Comparison of ENCODE assay signal across 1 cellular context in the genomic region with DNA sequence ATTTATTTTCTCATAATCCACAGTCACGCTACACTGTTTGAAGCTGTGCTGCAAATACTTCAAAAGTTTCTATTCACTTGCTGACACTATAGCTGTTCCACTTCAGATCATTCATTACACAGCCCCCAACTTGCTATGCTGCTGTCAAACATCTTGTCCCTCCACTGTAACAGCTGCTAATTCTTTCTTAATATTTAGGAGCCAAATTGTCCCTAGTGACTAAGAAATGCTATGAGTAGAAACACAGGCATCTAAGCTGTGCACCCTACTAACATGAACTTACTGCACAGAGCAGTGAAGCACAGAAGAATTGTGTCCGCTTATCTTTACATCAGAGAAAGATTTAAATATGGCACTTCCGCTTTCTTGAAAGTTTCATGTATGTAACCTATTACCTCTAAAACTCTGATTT.
TF ChIP-seq lines count a peak whose summit lies in the region.

No MANE protein-coding gene starts in this region.

TF ChIP-seq in GM12878, 131 proteins besides CTCF, POLR2A, EP300 and RAD21 (continued from another document):
- TF ChIP-seq, protein P1, sequence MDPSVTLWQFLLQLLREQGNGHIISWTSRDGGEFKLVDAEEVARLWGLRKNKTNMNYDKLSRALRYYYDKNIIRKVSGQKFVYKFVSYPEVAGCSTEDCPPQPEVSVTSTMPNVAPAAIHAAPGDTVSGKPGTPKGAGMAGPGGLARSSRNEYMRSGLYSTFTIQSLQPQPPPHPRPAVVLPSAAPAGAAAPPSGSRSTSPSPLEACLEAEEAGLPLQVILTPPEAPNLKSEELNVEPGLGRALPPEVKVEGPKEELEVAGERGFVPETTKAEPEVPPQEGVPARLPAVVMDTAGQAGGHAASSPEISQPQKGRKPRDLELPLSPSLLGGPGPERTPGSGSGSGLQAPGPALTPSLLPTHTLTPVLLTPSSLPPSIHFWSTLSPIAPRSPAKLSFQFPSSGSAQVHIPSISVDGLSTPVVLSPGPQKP (IDR thresholded peaks at IDR 0.05; ENCODE audit: low read depth, low read length), result no peak
- TF ChIP-seq NBN (IDR thresholded peaks at IDR 0.05) (no peak), BHLHE40 (IDR thresholded peaks at IDR 0.05; ENCODE audit: borderline replicate concordance in 1 of 2, low read depth in 2 of 2, low read length in 1 of 2) (no peak), STAT3 (IDR thresholded peaks at IDR 0.05; ENCODE audit: low read depth, low read length) (no peak)
